ENCODE assay signal across 1 cellular context in the genomic region with DNA sequence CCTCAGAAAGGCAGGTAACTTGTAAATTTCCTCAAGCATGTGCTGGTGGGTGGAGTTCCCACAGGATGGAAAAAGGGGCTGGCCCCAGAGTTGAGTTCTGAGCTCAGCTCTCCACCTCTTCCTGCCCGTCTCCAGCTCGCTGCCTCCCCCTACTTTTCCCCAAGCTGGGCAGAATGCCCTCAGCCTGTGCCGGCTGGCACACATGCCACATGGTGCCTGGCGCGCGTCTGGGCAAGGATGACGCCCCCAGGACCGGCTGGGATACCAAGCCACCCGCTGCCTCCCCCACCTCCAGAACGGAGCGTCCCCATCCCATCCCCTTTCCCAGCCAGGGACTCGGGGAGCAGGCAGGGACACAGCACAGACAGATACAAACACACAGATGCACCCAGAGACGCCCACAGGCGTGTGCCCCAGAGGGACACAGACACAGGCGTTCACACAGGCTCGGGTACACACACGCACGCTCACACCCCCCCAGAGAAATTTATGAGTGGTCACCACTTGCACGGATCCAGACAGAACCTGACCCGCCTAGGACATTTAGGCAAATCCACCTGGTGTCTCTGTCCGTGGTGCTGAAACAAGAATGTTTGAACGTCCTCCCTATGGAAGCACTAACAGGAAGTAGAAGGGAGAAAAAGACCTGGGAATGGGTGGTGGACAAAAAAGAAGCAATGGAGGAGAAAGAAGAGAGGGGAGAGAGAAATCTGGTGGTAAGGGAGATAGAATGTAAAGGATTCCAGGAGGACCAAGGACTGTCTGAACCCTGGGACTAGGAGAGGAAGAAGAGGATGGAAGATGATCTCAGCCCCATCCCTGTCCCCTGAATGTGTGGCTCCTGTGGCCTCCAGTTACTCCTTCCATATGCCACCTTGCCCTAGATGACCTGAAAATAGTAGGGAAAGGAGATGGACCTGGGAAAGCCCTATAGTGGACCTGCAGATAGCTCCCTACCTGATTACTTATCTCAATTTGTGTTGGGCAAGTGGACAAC.
TF ChIP-seq lines count a peak whose summit lies in the region.

No MANE protein-coding gene starts in this region.

TF ChIP-seq in HepG2, 621 proteins besides CTCF, POLR2A, EP300 and RAD21 (continued from another document):
- TF ChIP-seq, protein P1, sequence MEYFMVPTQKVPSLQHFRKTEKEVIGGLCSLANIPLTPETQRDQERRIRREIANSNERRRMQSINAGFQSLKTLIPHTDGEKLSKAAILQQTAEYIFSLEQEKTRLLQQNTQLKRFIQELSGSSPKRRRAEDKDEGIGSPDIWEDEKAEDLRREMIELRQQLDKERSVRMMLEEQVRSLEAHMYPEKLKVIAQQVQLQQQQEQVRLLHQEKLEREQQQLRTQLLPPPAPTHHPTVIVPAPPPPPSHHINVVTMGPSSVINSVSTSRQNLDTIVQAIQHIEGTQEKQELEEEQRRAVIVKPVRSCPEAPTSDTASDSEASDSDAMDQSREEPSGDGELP (IDR thresholded peaks at IDR 0.05; ENCODE audit: borderline replicate concordance, low read depth) = peak; percentile 51; the same call in 1 of the 2 replicates
